14 cellular contexts compared by ENCODE assay signal in the genomic region with DNA sequence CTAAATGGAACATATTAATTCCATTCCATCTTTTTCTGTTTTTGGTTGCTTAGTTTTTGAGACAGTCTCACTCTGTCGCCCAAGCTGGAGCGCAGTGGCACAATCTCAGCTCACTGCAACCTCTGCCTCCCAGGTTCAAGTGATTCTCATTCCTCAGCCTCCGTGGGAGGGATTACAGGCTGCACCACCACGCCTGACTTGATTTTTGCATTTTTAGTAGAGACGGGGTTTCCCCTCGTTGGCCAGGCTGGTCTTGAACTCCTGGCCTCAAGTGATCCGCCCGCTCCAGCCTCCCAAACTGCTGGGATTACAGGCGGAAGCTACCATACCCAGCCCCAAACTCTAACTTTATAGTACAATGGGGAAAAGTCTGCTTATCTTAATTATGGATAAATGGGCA. TPM values are rescaled to one million over a fixed set of nuclear protein-coding genes. Genes with fewer than 3 reads are reported as not detected.
DNase-seq lines count a peak whose midpoint lies in the region; ATAC-seq, FAIRE-seq and TF ChIP-seq lines count a peak whose summit lies in the region.
"Had no signal": no experiment of that assay in that cellular context is flagged by ENCODE, and none has a peak within 500 bp of the region (broad histone marks: within the 10 kb centered on the region; RNA-seq: fewer than 3 reads in every experiment).

No MANE protein-coding gene starts in this region.

- H3K4me1 Mint-ChIP-seq in CD8-positive, alpha-beta memory T cell = peaks cover 90 to 98% (median 98%) of the 10 kb centered on the region in 3 donors

- no peak overlapping the region for H2AFZ ChIP-seq in MM.1S (ENCODE audit: low read length)

- H3K4me2 ChIP-seq in MM.1S (ENCODE audit: low read depth, low read length) = peak overlapping the region; percentile 47
- no peak overlapping the region for H3K4me2 ChIP-seq in mesendoderm (ENCODE audit: low read length)

- H3K9me3 ChIP-seq in CD8-positive, alpha-beta memory T cell (ENCODE audit: low read length) = no peaks in the 10 kb centered on the region
- no peaks in the 10 kb centered on the region for H3K9me3 ChIP-seq in MM.1S (replicated peaks; ENCODE audit: insufficient read depth, low read length)
- H3K9me3 ChIP-seq: gastroesophageal sphincter, thyroid gland had no signal

- POLR2A ChIA-PET in CD8-positive, alpha-beta memory T cell (lab: Charles Lee) = interaction anchor here (1.6 kb wide), 1 partner anchor 67 kb away, joined by 3 read pairs; no protein-coding TSS in a partner anchor

- H3K56ac ChIP-seq in mesendoderm (ENCODE audit: low read length) = peak overlapping the region; percentile 34

- H2BK120ac ChIP-seq in mesendoderm (ENCODE audit: low read depth, low read length) = no peak overlapping the region

- H2AK5ac ChIP-seq in mesendoderm (ENCODE audit: low read length) = no peak overlapping the region

- no peak overlapping the region for H3K23ac ChIP-seq in mesendoderm (ENCODE audit: low read length)

- no peaks in the 10 kb centered on the region for H3K9me3 Mint-ChIP-seq in CD8-positive, alpha-beta memory T cell

- H2BK5ac ChIP-seq in mesendoderm (ENCODE audit: low read length) = no peak overlapping the region

- peaks cover 94% of the 10 kb centered on the region for H3K4me1 ChIP-seq in CD8-positive, alpha-beta memory T cell (ENCODE audit: insufficient read depth, low read length)
- H3K4me1 ChIP-seq in MM.1S (ENCODE audit: low read length) = peaks cover 37% of the 10 kb centered on the region
- H3K4me1 ChIP-seq in mesendoderm (ENCODE audit: control insufficient read depth, low read depth, low read length) = no peaks in the 10 kb centered on the region

- H3K4me3 Mint-ChIP-seq in CD8-positive, alpha-beta memory T cell = peak overlapping the region in 6 of 7 donors; percentile 15 to 82 (median 42)

- H3K27ac ChIP-seq in CD8-positive, alpha-beta memory T cell (ENCODE audit: low read depth, low read length) = no peak overlapping the region
- H3K27ac ChIP-seq in MM.1S (ENCODE audit: low read length) = peak overlapping the region; percentile 45; the same call in 1 of the 2 replicates
- no peak overlapping the region for H3K27ac ChIP-seq in mesendoderm (ENCODE audit: low read depth, low read length)
- H3K27ac ChIP-seq: thyroid gland had no signal

- CTCF ChIA-PET in CD8-positive, alpha-beta memory T cell (lab: Charles Lee) = no interaction called here

- H3K18ac ChIP-seq in mesendoderm (ENCODE audit: low read length) = no peak overlapping the region

- H3K9me2 ChIP-seq in MM.1S (replicated peaks; ENCODE audit: insufficient read depth, low read length) = no peaks in the 10 kb centered on the region

- H3K79me1 ChIP-seq in mesendoderm (ENCODE audit: low read length) = no peaks in the 10 kb centered on the region

- peaks cover 41% of the 10 kb centered on the region for H3F3A ChIP-seq in MM.1S (ENCODE audit: insufficient read depth, low read length)

- no peak for TF ChIP-seq CTCF in MM.1S (IDR thresholded peaks at IDR 0.05; ENCODE audit: low read length)

- peaks cover 96% of the 10 kb centered on the region for H4K20me1 ChIP-seq in MM.1S (ENCODE audit: insufficient read depth, low read length)

- peaks cover 0 to 1% of the 10 kb centered on the region in 2 donors for H3K27me3 Mint-ChIP-seq in CD8-positive, alpha-beta memory T cell

- no peak overlapping the region for H3K4me3 ChIP-seq in CD8-positive, alpha-beta memory T cell (ENCODE audit: low read length)
- no peak overlapping the region for H3K4me3 ChIP-seq in MM.1S (ENCODE audit: low read length)
- H3K4me3 ChIP-seq in mesendoderm (ENCODE audit: low read length) = no peak overlapping the region
- H3K4me3 ChIP-seq: dorsolateral prefrontal cortex, gastroesophageal sphincter, thyroid gland had no signal

- peaks cover 100% of the 10 kb centered on the region for H3K79me2 ChIP-seq in MM.1S (ENCODE audit: low read length)
- peaks cover 75% of the 10 kb centered on the region for H3K79me2 ChIP-seq in mesendoderm (ENCODE audit: control insufficient read depth, insufficient read depth, low read length)

- WGBS in mesendoderm (ENCODE audit: extremely low coverage, insufficient coverage, low lambda C conversion rate) = no CpG with 5 or more reads among the region's 9 CpGs

- H2BK15ac ChIP-seq in mesendoderm (replicated peaks; ENCODE audit: low read depth) = no peak overlapping the region

- H3K36me3 Mint-ChIP-seq in CD8-positive, alpha-beta memory T cell = peaks cover 0 to 65% (median 10%) of the 10 kb centered on the region in 3 donors

- no peak overlapping the region for H4K5ac ChIP-seq in mesendoderm (ENCODE audit: low read length)

- no peaks in the 10 kb centered on the region for H3K27me3 ChIP-seq in CD8-positive, alpha-beta memory T cell (ENCODE audit: insufficient read depth, low read length, poor library complexity, severe bottlenecking)
- H3K27me3 ChIP-seq in MM.1S (replicated peaks; ENCODE audit: insufficient read depth, low read length) (no peaks in the 10 kb centered on the region), mesendoderm (ENCODE audit: insufficient read depth, low read length, poor library complexity) (no peaks in the 10 kb centered on the region)
- H3K27me3 ChIP-seq: dorsolateral prefrontal cortex, gastroesophageal sphincter, thyroid gland had no signal

- peak; percentile 33 for FAIRE-seq in GM19239 (lab: Jason Lieb, UNC)

- peak overlapping the region; percentile 11 to 95 (median 66) for H3K27ac Mint-ChIP-seq in CD8-positive, alpha-beta memory T cell

- no peak for DNase-seq in CD8-positive, alpha-beta memory T cell
- no peak for DNase-seq in GM19239 (ENCODE audit: insufficient read length, low spot score)
- DNase-seq in MM.1S = no peak
- no peak for DNase-seq in mesendoderm
- DNase-seq: activated effector memory CD4-positive, alpha-beta T cell treated with anti-CD3 and anti-CD28 coated beads, Interleukin-2, amount 50 U/mL, for 16 hours; dorsolateral prefrontal cortex; GOT3; NCI-H1092; T-helper 9 cell; thyroid gland had no signal

- H3K9ac ChIP-seq in MM.1S (ENCODE audit: low read length) = peak overlapping the region; percentile 5; the same call in 1 of the 2 replicates
- no peak overlapping the region for H3K9ac ChIP-seq in mesendoderm (ENCODE audit: low read length)

- H3K36me3 ChIP-seq in CD8-positive, alpha-beta memory T cell (ENCODE audit: insufficient read depth, low read length) = peaks cover 10% of the 10 kb centered on the region
- H3K36me3 ChIP-seq in MM.1S (replicated peaks; ENCODE audit: insufficient read depth, low read length) (peaks cover 10% of the 10 kb centered on the region), mesendoderm (ENCODE audit: control insufficient read depth, insufficient read depth, low read length) (no peaks in the 10 kb centered on the region)

- H4K8ac ChIP-seq in mesendoderm (ENCODE audit: low read depth, low read length) = no peak overlapping the region

- ATAC-seq in HG03457 (IDR thresholded peaks at IDR 0.05; ENCODE audit: unreplicated experiment) (no peak), HG03025 (IDR thresholded peaks at IDR 0.05; ENCODE audit: low FRiP score, unreplicated experiment) (no peak), HG03139 (IDR thresholded peaks at IDR 0.05; ENCODE audit: unreplicated experiment) (no peak)
- ATAC-seq: gastroesophageal sphincter had no signal

- H3K4ac ChIP-seq in mesendoderm (ENCODE audit: low read depth, low read length) = no peak overlapping the region

RNA-seq across cellular contexts. Expression of gene HNRNPD, which starts 11.2 kb away (rescaled TPM):
- 100 to 1,000 TPM; 452 to 475 TPM for total RNA-seq in CD8-positive, alpha-beta memory T cell
- polyA plus RNA-seq in CD8-positive, alpha-beta memory T cell = 271 TPM
- 767 TPM for polyA plus RNA-seq in mesendoderm (2013, experiment 1 of 2)
- polyA plus RNA-seq in mesendoderm (2013, experiment 2 of 2) = 774 TPM
